15 cellular contexts compared by ENCODE assay signal in genomic region chr20:1861347-1861987, GRCh38. TPM values are rescaled to one million over a fixed set of nuclear protein-coding genes. Genes with fewer than 3 reads are reported as not detected.
A peak's percentile ranks its signal among the peaks of the same experiment; 100 is the strongest.
DNase-seq lines count a peak whose midpoint lies in the region; ATAC-seq, FAIRE-seq and TF ChIP-seq lines count a peak whose summit lies in the region.
"Had no signal": no experiment of that assay in that cellular context is flagged by ENCODE, and none has a peak within 500 bp of the region (broad histone marks: within the 10 kb centered on the region; RNA-seq: fewer than 3 reads in every experiment).

No MANE protein-coding gene starts in this region.

- H3K4me3 ChIP-seq in IMR-90 (ENCODE audit: insufficient read depth, low read depth, low read length) (no peak overlapping the region), HepG2 (replicated peaks in 1 of 3; ENCODE audit: insufficient read depth in 1 of 3, low read depth in 2 of 3, low read length in 3 of 3) (no peak overlapping the region), smooth muscle cell (no peak overlapping the region)
- H3K4me3 ChIP-seq: lower lobe of right lung had no signal

- H3K18ac ChIP-seq in IMR-90 (ENCODE audit: low read depth, low read length): no peak overlapping the region

- FAIRE-seq in HepG2 (lab: Jason Lieb, UNC) (peak; percentile 26), GM12891 (lab: Jason Lieb, UNC) (no peak)

- intact Hi-C loops in IMR-90 (cut with micrococcal nuclease) (no loop called here), HepG2 (cut with micrococcal nuclease; ENCODE audit: unreplicated experiment) (no loop called here)

- H2BK120ac ChIP-seq in IMR-90 (ENCODE audit: low read depth, low read length): peak overlapping the region; percentile 56

- peaks cover 20% of the 10 kb centered on the region for H3F3A ChIP-seq in smooth muscle cell (ENCODE audit: low read depth)

- WGBS in IMR-90 (ENCODE audit: extremely low coverage in 2 of 2, insufficient read length in 1 of 2), 2 experiments: 63% methylated on average over 5 of the region's 13 CpGs; no CpG with 5 or more reads in 1 of the 2 experiments
- 77% methylated on average over 13 of the region's 13 CpGs for WGBS in HepG2 (ENCODE audit: low lambda C conversion rate)
- whole genome bisulfite sequencing in smooth muscle cell (ENCODE audit: low lambda C conversion rate): 27% methylated on average over 13 of the region's 13 CpGs

- H2BK15ac ChIP-seq in IMR-90 (ENCODE audit: low read depth, low read length): 0 out of 3 replicates have a peak overlapping the region, but pooled peaks have one; percentile 9

- no peak overlapping the region for H2BK5ac ChIP-seq in IMR-90 (ENCODE audit: low read depth, low read length, poor library complexity, severe bottlenecking)

- no peak overlapping the region for H3K27ac ChIP-seq in IMR-90 (ENCODE audit: insufficient read depth, low read length)
- no peak overlapping the region for H3K27ac ChIP-seq in HepG2 (ENCODE audit: extremely low read length, insufficient read depth, low read length)
- H3K27ac ChIP-seq in smooth muscle cell (ENCODE audit: low read depth): peak overlapping the region; percentile 96
- H3K27ac ChIP-seq: lower lobe of right lung had no signal

- CTCF ChIA-PET in IMR-90 (lab: Yijun Ruan, JAX): no interaction called here
- CTCF ChIA-PET in HepG2 (lab: Yijun Ruan, JAX; ENCODE audit: low intra/inter-chr PET ratio, low total read pairs): no interaction called here

- no peak overlapping the region for H3K4me2 ChIP-seq in IMR-90 (ENCODE audit: low read depth, low read length)
- H3K4me2 ChIP-seq in HepG2 (ENCODE audit: low read depth, low read length): no peak overlapping the region
- H3K4me2 ChIP-seq in smooth muscle cell: peak overlapping the region; percentile 67

- ATAC-seq in IMR-90 (ENCODE audit: low read depth): no peak
- ATAC-seq in HepG2: no peak
- ATAC-seq in GM18517 (IDR thresholded peaks at IDR 0.05; ENCODE audit: unreplicated experiment): no peak
- ATAC-seq: lower lobe of right lung had no signal

- BruUV-seq in IMR-90 (replicated peaks; lab: Mats Ljungman, UMichigan) (no TSS peak), HepG2 (replicated peaks; lab: Mats Ljungman, UMichigan) (no TSS peak)

- TF ChIP-seq RAD21 in IMR-90 (IDR thresholded peaks at IDR 0.05; ENCODE audit: low read length): no peak
- no peak for TF ChIP-seq RAD21 in HepG2 (CRISPR knock-in tag; IDR thresholded peaks at IDR 0.05)

- in situ Hi-C loops in IMR-90 (cut with MboI; ENCODE audit: low sequenced_read_pairs): no loop called here
- in situ Hi-C loops in HepG2 (cut with HindIII; ENCODE audit: extremely low pct_ligation_motif_present, low pct_unique_long_range_greater_than_20kb): no loop called here

- H3K4me1 ChIP-seq in IMR-90 (ENCODE audit: control insufficient read depth, insufficient read depth, low read length) (peaks cover 8% of the 10 kb centered on the region), HepG2 (ENCODE audit: insufficient read depth, low read length) (peaks cover 32% of the 10 kb centered on the region), smooth muscle cell (ENCODE audit: low read depth) (no peaks in the 10 kb centered on the region)
- H3K4me1 ChIP-seq: lower lobe of right lung had no signal

- no peaks in the 10 kb centered on the region for H4K20me1 ChIP-seq in IMR-90 (ENCODE audit: insufficient read depth, low read length)
- H4K20me1 ChIP-seq in HepG2 (ENCODE audit: insufficient read depth, low read length): no peaks in the 10 kb centered on the region
- H4K20me1 ChIP-seq in smooth muscle cell (ENCODE audit: low read depth): no peaks in the 10 kb centered on the region

- no peak overlapping the region; the same call in 1 of the 2 replicates for H3K4ac ChIP-seq in IMR-90 (ENCODE audit: low read depth, low read length)

- no peak overlapping the region for H4K5ac ChIP-seq in IMR-90 (ENCODE audit: low read depth, low read length)

- no peaks in the 10 kb centered on the region for H3K36me3 ChIP-seq in IMR-90 (ENCODE audit: control insufficient read depth, insufficient read depth, low read length)
- no peaks in the 10 kb centered on the region for H3K36me3 ChIP-seq in HepG2 (replicated peaks in 1 of 2; ENCODE audit: control insufficient read depth in 1 of 2, insufficient read depth in 2 of 2, low read length in 2 of 2)
- H3K36me3 ChIP-seq in smooth muscle cell (ENCODE audit: low read depth): no peaks in the 10 kb centered on the region
- H3K36me3 ChIP-seq: lower lobe of right lung had no signal

- POLR2A ChIA-PET in IMR-90 (lab: Charles Lee; ENCODE audit: unreplicated experiment): no interaction called here
- POLR2A ChIA-PET in HepG2 (lab: Yijun Ruan, JAX): no interaction called here

- H3K9ac ChIP-seq in IMR-90 (ENCODE audit: low read depth, low read length) (no peak overlapping the region), HepG2 (ENCODE audit: insufficient read depth, low read depth, low read length) (no peak overlapping the region), smooth muscle cell (ENCODE audit: low read depth) (peak overlapping the region; percentile 83)

- H3K23ac ChIP-seq in IMR-90 (ENCODE audit: low read depth, low read length): no peak overlapping the region

- H2BK20ac ChIP-seq in IMR-90 (ENCODE audit: low read depth, low read length): peak overlapping the region; percentile 64; the same call in 1 of the 2 replicates

- no peak overlapping the region for H4K91ac ChIP-seq in IMR-90 (ENCODE audit: insufficient read depth, low read depth, low read length)

- peaks cover 6% of the 10 kb centered on the region; the same call in 1 of the 2 replicates for H3K27me3 ChIP-seq in IMR-90 (ENCODE audit: control insufficient read depth, insufficient read depth, low read length)
- no peaks in the 10 kb centered on the region for H3K27me3 ChIP-seq in HepG2 (ENCODE audit: control insufficient read depth in 1 of 2, insufficient read depth in 2 of 2, low read length in 2 of 2)
- H3K27me3 ChIP-seq in smooth muscle cell (ENCODE audit: low read depth): no peaks in the 10 kb centered on the region

- TF ChIP-seq EP300 in HepG2 (IDR thresholded peaks at IDR 0.05; ENCODE audit: low read depth in 2 of 2, low read length in 2 of 2) (no peak), HepG2 (CRISPR knock-in tag; IDR thresholded peaks at IDR 0.05; ENCODE audit: borderline replicate concordance) (no peak)

- H2AK9ac ChIP-seq in IMR-90 (replicated peaks; ENCODE audit: low read depth, low read length, poor library complexity): no peak overlapping the region

- dilution Hi-C loops in IMR-90 (cut with HindIII; ENCODE audit: low sequenced_read_pairs, unreplicated experiment): no loop called here

- H3K14ac ChIP-seq in IMR-90 (replicated peaks; ENCODE audit: low read depth, low read length): peak overlapping the region; percentile 50; the same call in 1 of the 2 replicates

- 0 out of 2 replicates have a peak, but pooled peaks cover 3% of the 10 kb centered on the region for H3K9me1 ChIP-seq in IMR-90 (ENCODE audit: insufficient read depth, low read length)

- no peaks in the 10 kb centered on the region for H3K79me1 ChIP-seq in IMR-90 (ENCODE audit: low read depth in 1 of 2, low read length in 2 of 2)

- H3K79me2 ChIP-seq in HepG2 (ENCODE audit: insufficient read depth, low read length) (no peaks in the 10 kb centered on the region), smooth muscle cell (ENCODE audit: low read depth) (no peaks in the 10 kb centered on the region)

- TF ChIP-seq POLR2A in IMR-90 (IDR thresholded peaks at IDR 0.05; ENCODE audit: low read depth, low read length) (no peak), HepG2 (IDR thresholded peaks at IDR 0.05; ENCODE audit: insufficient read depth in 1 of 2, low read depth in 2 of 2, low read length in 2 of 2) (no peak), GM12891 (IDR thresholded peaks at IDR 0.05; ENCODE audit: low read depth, low read length) (no peak)

- no peak overlapping the region; a peak in 1 of 4 replicates for H4K8ac ChIP-seq in IMR-90 (ENCODE audit: low read depth in 2 of 2, low read length in 2 of 2)

- H2AFZ ChIP-seq in IMR-90 (replicated peaks; ENCODE audit: low read length, poor library complexity) (peak overlapping the region; percentile 53), HepG2 (ENCODE audit: low read length) (no peak overlapping the region), smooth muscle cell (ENCODE audit: low read depth) (peak overlapping the region; percentile 83)

- DNase-seq in IMR-90 (peak; percentile 25), dermis microvascular lymphatic vessel endothelial cell (ENCODE audit: low read depth in 2 of 2) (peak; percentile 78 to 80), HepG2 (ENCODE audit: low spot score) (no peak), smooth muscle cell (lab: John Stamatoyannopoulos, UW; ENCODE audit: unreplicated experiment) (no peak), GM12891 (ENCODE audit: insufficient read length, low spot score) (no peak), C1 segment of cervical spinal cord (lab: John Stamatoyannopoulos, UW) (no peak), cerebellar nuclear complex (lab: John Stamatoyannopoulos, UW) (no peak)
- DNase-seq: activated CD4-positive, alpha-beta T cell treated with anti-CD3 and anti-CD28 coated beads for 1 hour; activated CD8-positive, alpha-beta memory T cell treated with anti-CD3 and anti-CD28 coated beads, Interleukin-2, amount 50 U/mL, for 48 hours; activated naive CD4-positive, alpha-beta T cell treated with anti-CD3 and anti-CD28 coated beads, Interleukin-2, amount 50 U/mL, for 16 hours; CD4-positive, alpha-beta T cell; lower lobe of right lung; NCI-H748 treated with DMSO at 0.1 percent for 48 hours had no signal

- TF ChIP-seq CTCF in IMR-90 (conservative IDR thresholded peaks at IDR 0.05; ENCODE audit: low read depth, low read length) (no peak), HepG2 (CRISPR knock-in tag; IDR thresholded peaks at IDR 0.05) (no peak), smooth muscle cell (IDR thresholded peaks at IDR 0.05; ENCODE audit: borderline replicate concordance, insufficient read depth, poor library complexity, severe bottlenecking) (no peak)

- H2AK5ac ChIP-seq in IMR-90 (ENCODE audit: low read depth, low read length): peak overlapping the region; percentile 56

- no peak overlapping the region for H3K56ac ChIP-seq in IMR-90 (ENCODE audit: extremely low read depth, insufficient read depth, low read length)

- peaks cover 3% of the 10 kb centered on the region; the same call in 1 of the 2 replicates for H3K9me3 ChIP-seq in IMR-90 (ENCODE audit: control insufficient read depth, insufficient read depth, low read length)
- no peaks in the 10 kb centered on the region for H3K9me3 ChIP-seq in HepG2 (ENCODE audit: low read length)
- no peaks in the 10 kb centered on the region for H3K9me3 ChIP-seq in smooth muscle cell (replicated peaks; ENCODE audit: low read depth)
- H3K9me3 ChIP-seq: lower lobe of right lung had no signal

RNA-seq across cellular contexts. Expression of gene SIRPA, which starts 33.7 kb away (rescaled TPM):
- total RNA-seq in IMR-90 (2012; rRNA removed): 9.7 and 9.9 TPM in 2 replicates
- polyA plus RNA-seq in IMR-90 (2012; rRNA removed): 37.2 and 40.2 TPM in 2 replicates
- polyA plus RNA-seq in IMR-90 (2012; cell fraction: cytosol; rRNA removed): 25.7 and 34.3 TPM in 2 replicates
- polyA plus RNA-seq in IMR-90 (2012; cell fraction: nucleus; rRNA removed; ENCODE audit: low replicate concordance): 30.5 and 36.1 TPM in 2 replicates
- total RNA-seq in dermis microvascular lymphatic vessel endothelial cell: 28.0 and 69.7 TPM in 2 replicates
- total RNA-seq in HepG2 (2016; rRNA removed; fragmentation: Illumina TruSeq; extraction: Trizol): 13.1 and 17.6 TPM in 2 replicates
- 7.1 and 7.6 TPM in 2 replicates for total RNA-seq in HepG2 (2016; cell fraction: cytosol; rRNA removed; fragmentation: Illumina TruSeq; extraction: Trizol; ENCODE audit: low read depth)
- 12.0 and 17.3 TPM in 2 replicates for total RNA-seq in HepG2 (2016; cell fraction: insoluble cytoplasmic fraction; rRNA removed; fragmentation: Illumina TruSeq; extraction: Trizol)
- total RNA-seq in HepG2 (2016; cell fraction: membrane; rRNA removed; fragmentation: Illumina TruSeq; extraction: Trizol): 23.3 and 25.2 TPM in 2 replicates
- total RNA-seq in HepG2 (2016; cell fraction: nucleus; rRNA removed; fragmentation: Illumina TruSeq; extraction: Trizol): 17.5 and 21.7 TPM in 2 replicates
- polyA plus RNA-seq in HepG2 (2011; rRNA removed): 6.8 and 7.2 TPM in 2 replicates
- 5.4 and 6.5 TPM in 2 replicates for polyA plus RNA-seq in HepG2 (2011; cell fraction: cytosol; rRNA removed)
- 9.1 and 9.3 TPM in 2 replicates for polyA plus RNA-seq in HepG2 (2011; cell fraction: nucleus; rRNA removed)
- polyA plus RNA-seq in HepG2 (2012): 2.7 and 4.8 TPM in 2 replicates
- 20.1 and 21.9 TPM in 2 replicates for polyA plus RNA-seq in HepG2 (2016; cell fraction: cytosol; fragmentation: Illumina TruSeq; extraction: Trizol; ENCODE audit: low read depth)
- 23.3 and 30.2 TPM in 2 replicates for polyA plus RNA-seq in HepG2 (2016; cell fraction: insoluble cytoplasmic fraction; fragmentation: Illumina TruSeq; extraction: Trizol; ENCODE audit: low read depth)
- 44.9 and 45.6 TPM in 2 replicates for polyA plus RNA-seq in HepG2 (2016; cell fraction: membrane; fragmentation: Illumina TruSeq; extraction: Trizol; ENCODE audit: low read depth)
- polyA plus RNA-seq in HepG2 (2016; cell fraction: nucleus; fragmentation: Illumina TruSeq; extraction: Trizol; ENCODE audit: insufficient read depth, low read depth): 53.5 and 55.1 TPM in 2 replicates
- 0.05 and 6.2 TPM in 2 replicates for polyA minus RNA-seq in HepG2 (2011; rRNA and poly(A)+ RNA removed; ENCODE audit: low replicate concordance)
- 2.5 and 3.8 TPM in 2 replicates for polyA minus RNA-seq in HepG2 (2011; cell fraction: cytosol; rRNA and poly(A)+ RNA removed)
- polyA minus RNA-seq in HepG2 (2011; cell fraction: nucleus; rRNA and poly(A)+ RNA removed): 2.4 and 2.6 TPM in 2 replicates
- 6.8 and 8.3 TPM in 2 replicates for total RNA-seq in smooth muscle cell
- polyA plus RNA-seq in smooth muscle cell: 12.3 and 14.5 TPM in 2 replicates
- polyA plus RNA-seq in GM12891 (2012; ENCODE audit: low read depth, missing spikeins): 3.3 TPM
- total RNA-seq: T-helper 2 cell treated with Interferon-gamma antibody and Interleukin-4, amounts not matched to agents 100 ng/mL and 5 ng/mL, for 36 hours had no signal

Comparison
In these comparisons a context has a peak if more than half of its experiments do, and no peak if none do; other contexts are left out.
1. DNase-seq: peak in IMR-90 (single experiment) and dermis microvascular lymphatic vessel endothelial cell (2 of 2); none in HepG2 (single experiment), smooth muscle cell (single experiment), GM12891 (single experiment), C1 segment of cervical spinal cord (0 of 14) and cerebellar nuclear complex (0 of 2).